ENCODE assay signal across 8 cellular contexts in the genomic region with DNA sequence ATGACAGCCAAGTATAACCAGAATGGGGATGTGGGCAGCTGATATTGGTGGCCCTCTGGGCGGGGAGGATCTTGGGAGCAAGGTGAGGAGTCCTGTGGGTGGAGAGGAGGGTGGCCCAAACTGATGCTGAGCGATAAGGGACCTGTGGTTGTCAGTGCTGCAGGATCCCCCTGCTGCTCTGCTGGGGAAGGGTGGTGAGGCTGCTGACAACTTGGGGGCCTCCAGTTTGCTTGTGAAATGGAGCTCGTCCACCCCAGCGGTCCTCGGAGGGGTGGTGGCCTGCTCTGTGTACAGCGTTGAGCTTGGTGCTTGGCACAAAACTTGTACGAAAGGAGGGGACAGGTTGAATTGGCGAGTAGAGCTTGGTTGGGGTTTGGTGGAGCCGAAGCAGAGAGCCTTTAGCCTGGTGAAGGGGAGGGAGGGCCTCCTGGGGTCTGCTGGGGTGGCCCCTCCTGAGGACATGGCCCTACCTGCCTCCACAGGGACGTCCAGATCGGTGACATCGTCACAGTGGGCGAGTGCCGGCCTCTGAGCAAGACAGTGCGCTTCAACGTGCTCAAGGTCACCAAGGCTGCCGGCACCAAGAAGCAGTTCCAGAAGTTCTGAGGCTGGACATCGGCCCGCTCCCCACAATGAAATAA. TPM values are rescaled to one million over a fixed set of nuclear protein-coding genes. Genes with fewer than 3 reads are reported as not detected.
A peak's percentile ranks its signal among the peaks of the same experiment; 100 is the strongest.
DNase-seq lines count a peak whose midpoint lies in the region; FAIRE-seq and TF ChIP-seq lines count a peak whose summit lies in the region.

No MANE protein-coding gene starts in this region.

- dilution Hi-C loops in keratinocyte (cut with MboI; ENCODE audit: extremely low pct_ligation_motif_present, low sequenced_read_pairs): no loop called here

- TF ChIP-seq POLR2A in transverse colon (IDR thresholded peaks at IDR 0.05): no peak

- H3K4me2 ChIP-seq in keratinocyte (ENCODE audit: control insufficient read depth, extremely low read depth, insufficient read depth, low read depth, low read length): no peak overlapping the region

- no peak overlapping the region for H2AFZ ChIP-seq in keratinocyte (ENCODE audit: control insufficient read depth, low read length)

- TF ChIP-seq CTCF in cardiac muscle cell (IDR thresholded peaks at IDR 0.05; ENCODE audit: low read depth, low read length): no peak
- TF ChIP-seq CTCF in keratinocyte (optimal IDR thresholded peaks at IDR 0.05 in 1 of 3, IDR thresholded peaks at IDR 0.05 in 1 of 3, conservative IDR thresholded peaks at IDR 0.05 in 1 of 3; ENCODE audit: extremely low read depth in 1 of 3, insufficient read depth in 2 of 3, low read length in 3 of 3): no peak
- no peak for TF ChIP-seq CTCF in transverse colon (IDR thresholded peaks at IDR 0.05)

- H3K9ac ChIP-seq in keratinocyte (ENCODE audit: control insufficient read depth, extremely low read depth, insufficient read depth, low read length): peak overlapping the region; percentile 8

- H3K9me3 ChIP-seq in cardiac muscle cell (ENCODE audit: low read depth) (no peaks in the 10 kb centered on the region), keratinocyte (ENCODE audit: control insufficient read depth, low read depth, low read length) (no peaks in the 10 kb centered on the region), transverse colon (no peaks in the 10 kb centered on the region)

- intact Hi-C loops in cardiac septum (cut with DNase I): loop anchor here (5.0 to 10.0 kb wide), 2 partner anchors 178 to 376 kb away; a partner anchor contains a TSS
- intact Hi-C loops in transverse colon (cut with DNase I; ENCODE audit: low total_unique reads): no loop called here

- no peak for TF ChIP-seq EP300 in transverse colon (IDR thresholded peaks at IDR 0.05; ENCODE audit: low read depth)

- DNase-seq in cardiac muscle cell (ENCODE audit: low read depth in 1 of 2, low spot score in 1 of 2) (no peak), cardiac septum (ENCODE audit: low spot score) (no peak), keratinocyte (ENCODE audit: low read depth, low spot score) (no peak), transverse colon (no peak), NCI-H1048 (lab: John Stamatoyannopoulos, UW) (no peak), NCI-H2171 treated with DMSO at 0.1 percent for 48 hours (lab: John Stamatoyannopoulos, UW) (no peak), DMS79 (lab: John Stamatoyannopoulos, UW) (no peak)
- DNase-seq in activated T-cell treated with anti-CD3 and anti-CD28 coated beads, Interleukin-2, amount 50 U/mL, for 48 hours: peak; percentile 59 to 65

- H3K36me3 ChIP-seq in cardiac muscle cell: peaks cover 24% of the 10 kb centered on the region
- peaks cover 25 to 34% of the 10 kb centered on the region in 2 experiments for H3K36me3 ChIP-seq in keratinocyte (ENCODE audit: control insufficient read depth in 2 of 2, extremely low read depth in 1 of 2, insufficient read depth in 2 of 2, low read length in 2 of 2)
- H3K36me3 ChIP-seq in transverse colon: peaks cover 0 to 23% (median 6%) of the 10 kb centered on the region in 4 donors

- H3K27ac ChIP-seq in cardiac muscle cell (peak overlapping the region; percentile 39), keratinocyte (ENCODE audit: control insufficient read depth, insufficient read depth, low read length) (no peak overlapping the region), transverse colon (peak overlapping the region; percentile 64 to 83 (median 68))

- in situ Hi-C loops in transverse colon (cut with MboI; ENCODE audit: low pct_ligation_motif_present in 1 of 4, low pct_unique_long_range_greater_than_20kb in 1 of 4, low sequenced_read_pairs in 3 of 4): loop anchor here in 1 of 4 donors (25.0 kb wide), 1 partner anchor 363 kb away; a partner anchor contains a TSS

- H3K4me3 ChIP-seq in cardiac muscle cell (no peak overlapping the region), keratinocyte (ENCODE audit: control insufficient read depth in 2 of 3, extremely low read depth in 1 of 3, insufficient read depth in 2 of 3, low read depth in 1 of 3, low read length in 3 of 3) (no peak overlapping the region), transverse colon (peak overlapping the region in 1 of 4 donors; percentile 34)

- FAIRE-seq in keratinocyte (lab: Jason Lieb, UNC): no peak

- no peaks in the 10 kb centered on the region for H3K27me3 ChIP-seq in cardiac muscle cell
- no peaks in the 10 kb centered on the region for H3K27me3 ChIP-seq in keratinocyte (ENCODE audit: control insufficient read depth, extremely low read depth, insufficient read depth, low read length)
- no peaks in the 10 kb centered on the region for H3K27me3 ChIP-seq in transverse colon

- peaks cover 4% of the 10 kb centered on the region for H3K9me1 ChIP-seq in keratinocyte (ENCODE audit: control insufficient read depth, extremely low read depth, insufficient read depth, low read length)

- peaks cover 29% of the 10 kb centered on the region for H3K79me2 ChIP-seq in keratinocyte (ENCODE audit: control insufficient read depth, insufficient read depth, low read length)

- WGBS in transverse colon (ENCODE audit: low coverage in 1 of 2), 2 donors: 58 to 67% methylated on average over 2 to 19 of the region's 19 CpGs

- peaks cover 19% of the 10 kb centered on the region for H4K20me1 ChIP-seq in keratinocyte (ENCODE audit: control insufficient read depth, extremely low read depth, insufficient read depth, low read length)

- H3K4me1 ChIP-seq in cardiac muscle cell (ENCODE audit: low read depth) (peaks cover 15% of the 10 kb centered on the region), keratinocyte (ENCODE audit: control insufficient read depth, extremely low read depth, insufficient read depth, low read length) (peaks cover 21% of the 10 kb centered on the region), transverse colon (peaks cover 18 to 45% (median 34%) of the 10 kb centered on the region in 4 donors)

RNA-seq across cellular contexts. Expression of a gene that starts 2.9 kb away (rescaled TPM):
- total RNA-seq in cardiac muscle cell (2,191 and 3,526 TPM in 2 replicates), cardiac septum (729 TPM), transverse colon (1,000 to 10,000 TPM; 1,601 to 4,774 (median 2,823) TPM)
- polyA plus RNA-seq in cardiac muscle cell (619 and 678 TPM in 2 replicates), keratinocyte (2,569 to 3,320 TPM (median 2,868 TPM) in 3 replicates)
- 1,199 TPM for polyA plus RNA-seq in keratinocyte (2011; ENCODE audit: low read depth)
- polyA plus RNA-seq in keratinocyte (2011; cell fraction: cytosol; rRNA removed): 3,950 and 4,485 TPM in 2 replicates
- polyA plus RNA-seq in keratinocyte (2011; cell fraction: nucleus; rRNA removed): 1,340 and 1,382 TPM in 2 replicates
- polyA plus RNA-seq in keratinocyte (2012; ENCODE audit: low replicate concordance): 2,466 and 3,061 TPM in 2 replicates
- polyA minus RNA-seq in keratinocyte: 1,093 to 1,706 TPM (median 1,654 TPM) in 3 replicates
- polyA minus RNA-seq in keratinocyte (2011; cell fraction: cytosol; rRNA and poly(A)+ RNA removed): 920 TPM
- polyA minus RNA-seq in keratinocyte (2011; cell fraction: nucleus; rRNA and poly(A)+ RNA removed): 160 and 212 TPM in 2 replicates

RNA-seq across cellular contexts. Expression of a gene that starts 11.7 kb away (rescaled TPM):
- total RNA-seq in cardiac muscle cell: 2,232 and 2,350 TPM in 2 replicates
- polyA plus RNA-seq in cardiac muscle cell: 752 and 964 TPM in 2 replicates
- 1,030 TPM for total RNA-seq in cardiac septum
- 1,826 to 4,676 TPM (median 3,383 TPM) in 3 replicates for polyA plus RNA-seq in keratinocyte
- 1,172 TPM for polyA plus RNA-seq in keratinocyte (2011; ENCODE audit: low read depth)
- polyA plus RNA-seq in keratinocyte (2011; cell fraction: cytosol; rRNA removed): 2,271 and 4,389 TPM in 2 replicates
- polyA plus RNA-seq in keratinocyte (2011; cell fraction: nucleus; rRNA removed): 847 and 1,123 TPM in 2 replicates
- polyA plus RNA-seq in keratinocyte (2012; ENCODE audit: low replicate concordance): 3,372 and 3,518 TPM in 2 replicates
- polyA minus RNA-seq in keratinocyte: 834 to 2,199 TPM (median 1,514 TPM) in 3 replicates
- polyA minus RNA-seq in keratinocyte (2011; cell fraction: cytosol; rRNA and poly(A)+ RNA removed): 1,948 TPM
- 676 and 708 TPM in 2 replicates for polyA minus RNA-seq in keratinocyte (2011; cell fraction: nucleus; rRNA and poly(A)+ RNA removed)
- 1,000 to 10,000 TPM; 1,219 to 2,956 (median 2,884) TPM for total RNA-seq in transverse colon

RNA-seq across cellular contexts. Expression of a gene that starts 13.3 kb away (rescaled TPM):
- 48.8 and 61.4 TPM in 2 replicates for total RNA-seq in cardiac muscle cell
- polyA plus RNA-seq in cardiac muscle cell: 54.7 and 62.2 TPM in 2 replicates
- 50.6 TPM for total RNA-seq in cardiac septum
- polyA plus RNA-seq in keratinocyte: 12.0 to 12.8 TPM (median 12.3 TPM) in 3 replicates
- 8.2 TPM for polyA plus RNA-seq in keratinocyte (2011; ENCODE audit: low read depth)
- polyA plus RNA-seq in keratinocyte (2011; cell fraction: cytosol; rRNA removed): 4.2 and 9.1 TPM in 2 replicates
- 16.5 and 20.4 TPM in 2 replicates for polyA plus RNA-seq in keratinocyte (2011; cell fraction: nucleus; rRNA removed)
- 15.5 and 20.2 TPM in 2 replicates for polyA plus RNA-seq in keratinocyte (2012; ENCODE audit: low replicate concordance)
- 5.6 to 8.2 TPM (median 5.8 TPM) in 3 replicates for polyA minus RNA-seq in keratinocyte
- polyA minus RNA-seq in keratinocyte (2011; cell fraction: cytosol; rRNA and poly(A)+ RNA removed): 15.2 TPM
- 5.4 and 7.1 TPM in 2 replicates for polyA minus RNA-seq in keratinocyte (2011; cell fraction: nucleus; rRNA and poly(A)+ RNA removed)
- 100 to 1,000 TPM; 425 to 562 (median 519) TPM for total RNA-seq in transverse colon

RNA-seq across cellular contexts. Expression of a gene that starts 25.1 kb away (rescaled TPM):
- total RNA-seq in cardiac muscle cell (0.28 and 2.0 TPM in 2 replicates), cardiac septum (3.8 TPM), transverse colon (1 to 10 TPM in 2 of 4 donors, under 1 TPM in 1, not detected in 1; 1.00 to 4.0 (median 3.2) TPM)
- polyA plus RNA-seq in cardiac muscle cell (0.86 and 2.6 TPM in 2 replicates), keratinocyte (0.80 to 1.7 TPM (median 1.3 TPM) in 3 replicates)
- not detected for polyA plus RNA-seq in keratinocyte (2011; ENCODE audit: low read depth)
- polyA plus RNA-seq in keratinocyte (2011; cell fraction: cytosol; rRNA removed): 0.53 and 1.6 TPM in 2 replicates
- polyA plus RNA-seq in keratinocyte (2011; cell fraction: nucleus; rRNA removed): 0.76 and 0.95 TPM in 2 replicates
- polyA plus RNA-seq in keratinocyte (2012; ENCODE audit: low replicate concordance): 0.47 and 4.0 TPM in 2 replicates
- 1.2 to 4.6 TPM in 2 of 3 replicates, not detected in the other for polyA minus RNA-seq in keratinocyte
- 2.5 TPM for polyA minus RNA-seq in keratinocyte (2011; cell fraction: cytosol; rRNA and poly(A)+ RNA removed)
- polyA minus RNA-seq in keratinocyte (2011; cell fraction: nucleus; rRNA and poly(A)+ RNA removed): 0.53 TPM in 1 of 2 replicates, not detected in the other

RNA-seq across cellular contexts. Expression of a gene that starts 28.7 kb away (rescaled TPM):
- 12.8 and 15.2 TPM in 2 replicates for total RNA-seq in cardiac muscle cell
- polyA plus RNA-seq in cardiac muscle cell: 9.4 and 10.5 TPM in 2 replicates
- total RNA-seq in cardiac septum: 14.0 TPM
- 0.10 to 0.14 TPM in 2 of 3 replicates, not detected in the other for polyA plus RNA-seq in keratinocyte
- 0.30 TPM for polyA plus RNA-seq in keratinocyte (2011; ENCODE audit: low read depth)
- polyA plus RNA-seq in keratinocyte (2011; cell fraction: cytosol; rRNA removed): 0.11 TPM in 1 of 2 replicates, not detected in the other
- 0.28 and 0.59 TPM in 2 replicates for polyA plus RNA-seq in keratinocyte (2011; cell fraction: nucleus; rRNA removed)
- 0.23 and 0.45 TPM in 2 replicates for polyA plus RNA-seq in keratinocyte (2012; ENCODE audit: low replicate concordance)
- polyA minus RNA-seq in keratinocyte: 0.30 TPM in 1 of 3 replicates, not detected in the others
- polyA minus RNA-seq in keratinocyte (2011; cell fraction: cytosol; rRNA and poly(A)+ RNA removed): not detected
- polyA minus RNA-seq in keratinocyte (2011; cell fraction: nucleus; rRNA and poly(A)+ RNA removed): not detected in 2 replicates
- 100 to 1,000 TPM in 1 of 4 donors, 10 to 100 TPM in 3; 26.2 to 119 (median 57.4) TPM for total RNA-seq in transverse colon

Comparison
In these comparisons a context has a peak if more than half of its experiments do, and no peak if none do; other contexts are left out.
1. DNase-seq: peak in activated T-cell treated with anti-CD3 and anti-CD28 coated beads, Interleukin-2, amount 50 U/mL, for 48 hours (2 of 2); none in cardiac muscle cell (0 of 2), cardiac septum (single experiment), keratinocyte (single experiment), transverse colon (single experiment), NCI-H1048 (single experiment), NCI-H2171 treated with DMSO at 0.1 percent for 48 hours (single experiment) and DMS79 (single experiment).